ENCODE assay signal across 1 cellular context in genomic region chr22:38943181-38943580, GRCh38.
TF ChIP-seq lines count a peak whose summit lies in the region.

No MANE protein-coding gene starts in this region.

TF ChIP-seq in GM23338, 12 proteins besides CTCF, POLR2A, EP300 and RAD21 (continued from another document):
- TF ChIP-seq, protein P1, sequence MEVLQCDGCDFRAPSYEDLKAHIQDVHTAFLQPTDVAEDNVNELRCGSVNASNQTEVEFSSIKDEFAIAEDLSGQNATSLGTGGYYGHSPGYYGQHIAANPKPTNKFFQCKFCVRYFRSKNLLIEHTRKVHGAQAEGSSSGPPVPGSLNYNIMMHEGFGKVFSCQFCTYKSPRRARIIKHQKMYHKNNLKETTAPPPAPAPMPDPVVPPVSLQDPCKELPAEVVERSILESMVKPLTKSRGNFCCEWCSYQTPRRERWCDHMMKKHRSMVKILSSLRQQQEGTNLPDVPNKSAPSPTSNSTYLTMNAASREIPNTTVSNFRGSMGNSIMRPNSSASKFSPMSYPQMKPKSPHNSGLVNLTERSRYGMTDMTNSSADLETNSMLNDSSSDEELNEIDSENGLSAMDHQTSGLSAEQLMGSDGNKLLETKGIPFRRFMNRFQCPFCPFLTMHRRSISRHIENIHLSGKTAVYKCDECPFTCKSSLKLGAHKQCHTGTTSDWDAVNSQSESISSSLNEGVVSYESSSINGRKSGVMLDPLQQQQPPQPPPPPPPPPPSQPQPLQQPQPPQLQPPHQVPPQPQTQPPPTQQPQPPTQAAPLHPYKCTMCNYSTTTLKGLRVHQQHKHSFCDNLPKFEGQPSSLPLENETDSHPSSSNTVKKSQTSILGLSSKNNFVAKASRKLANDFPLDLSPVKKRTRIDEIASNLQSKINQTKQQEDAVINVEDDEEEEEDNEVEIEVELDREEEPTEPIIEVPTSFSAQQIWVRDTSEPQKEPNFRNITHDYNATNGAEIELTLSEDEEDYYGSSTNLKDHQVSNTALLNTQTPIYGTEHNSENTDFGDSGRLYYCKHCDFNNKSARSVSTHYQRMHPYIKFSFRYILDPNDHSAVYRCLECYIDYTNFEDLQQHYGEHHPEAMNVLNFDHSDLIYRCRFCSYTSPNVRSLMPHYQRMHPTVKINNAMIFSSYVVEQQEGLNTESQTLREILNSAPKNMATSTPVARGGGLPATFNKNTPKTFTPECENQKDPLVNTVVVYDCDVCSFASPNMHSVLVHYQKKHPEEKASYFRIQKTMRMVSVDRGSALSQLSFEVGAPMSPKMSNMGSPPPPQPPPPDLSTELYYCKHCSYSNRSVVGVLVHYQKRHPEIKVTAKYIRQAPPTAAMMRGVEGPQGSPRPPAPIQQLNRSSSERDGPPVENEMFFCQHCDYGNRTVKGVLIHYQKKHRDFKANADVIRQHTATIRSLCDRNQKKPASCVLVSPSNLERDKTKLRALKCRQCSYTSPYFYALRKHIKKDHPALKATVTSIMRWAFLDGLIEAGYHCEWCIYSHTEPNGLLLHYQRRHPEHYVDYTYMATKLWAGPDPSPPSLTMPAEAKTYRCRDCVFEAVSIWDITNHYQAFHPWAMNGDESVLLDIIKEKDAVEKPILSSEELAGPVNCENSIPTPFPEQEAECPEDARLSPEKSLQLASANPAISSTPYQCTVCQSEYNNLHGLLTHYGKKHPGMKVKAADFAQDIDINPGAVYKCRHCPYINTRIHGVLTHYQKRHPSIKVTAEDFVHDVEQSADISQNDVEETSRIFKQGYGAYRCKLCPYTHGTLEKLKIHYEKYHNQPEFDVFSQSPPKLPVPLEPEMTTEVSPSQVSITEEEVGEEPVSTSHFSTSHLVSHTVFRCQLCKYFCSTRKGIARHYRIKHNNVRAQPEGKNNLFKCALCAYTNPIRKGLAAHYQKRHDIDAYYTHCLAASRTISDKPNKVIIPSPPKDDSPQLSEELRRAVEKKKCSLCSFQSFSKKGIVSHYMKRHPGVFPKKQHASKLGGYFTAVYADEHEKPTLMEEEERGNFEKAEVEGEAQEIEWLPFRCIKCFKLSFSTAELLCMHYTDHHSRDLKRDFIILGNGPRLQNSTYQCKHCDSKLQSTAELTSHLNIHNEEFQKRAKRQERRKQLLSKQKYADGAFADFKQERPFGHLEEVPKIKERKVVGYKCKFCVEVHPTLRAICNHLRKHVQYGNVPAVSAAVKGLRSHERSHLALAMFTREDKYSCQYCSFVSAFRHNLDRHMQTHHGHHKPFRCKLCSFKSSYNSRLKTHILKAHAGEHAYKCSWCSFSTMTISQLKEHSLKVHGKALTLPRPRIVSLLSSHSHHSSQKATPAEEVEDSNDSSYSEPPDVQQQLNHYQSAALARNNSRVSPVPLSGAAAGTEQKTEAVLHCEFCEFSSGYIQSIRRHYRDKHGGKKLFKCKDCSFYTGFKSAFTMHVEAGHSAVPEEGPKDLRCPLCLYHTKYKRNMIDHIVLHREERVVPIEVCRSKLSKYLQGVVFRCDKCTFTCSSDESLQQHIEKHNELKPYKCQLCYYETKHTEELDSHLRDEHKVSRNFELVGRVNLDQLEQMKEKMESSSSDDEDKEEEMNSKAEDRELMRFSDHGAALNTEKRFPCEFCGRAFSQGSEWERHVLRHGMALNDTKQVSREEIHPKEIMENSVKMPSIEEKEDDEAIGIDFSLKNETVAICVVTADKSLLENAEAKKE (CRISPR knock-in tag; IDR thresholded peaks at IDR 0.05) = no peak
- no peak for TF ChIP-seq ZNF114 (CRISPR knock-in tag; IDR thresholded peaks at IDR 0.05)
- TF ChIP-seq, protein P2, sequence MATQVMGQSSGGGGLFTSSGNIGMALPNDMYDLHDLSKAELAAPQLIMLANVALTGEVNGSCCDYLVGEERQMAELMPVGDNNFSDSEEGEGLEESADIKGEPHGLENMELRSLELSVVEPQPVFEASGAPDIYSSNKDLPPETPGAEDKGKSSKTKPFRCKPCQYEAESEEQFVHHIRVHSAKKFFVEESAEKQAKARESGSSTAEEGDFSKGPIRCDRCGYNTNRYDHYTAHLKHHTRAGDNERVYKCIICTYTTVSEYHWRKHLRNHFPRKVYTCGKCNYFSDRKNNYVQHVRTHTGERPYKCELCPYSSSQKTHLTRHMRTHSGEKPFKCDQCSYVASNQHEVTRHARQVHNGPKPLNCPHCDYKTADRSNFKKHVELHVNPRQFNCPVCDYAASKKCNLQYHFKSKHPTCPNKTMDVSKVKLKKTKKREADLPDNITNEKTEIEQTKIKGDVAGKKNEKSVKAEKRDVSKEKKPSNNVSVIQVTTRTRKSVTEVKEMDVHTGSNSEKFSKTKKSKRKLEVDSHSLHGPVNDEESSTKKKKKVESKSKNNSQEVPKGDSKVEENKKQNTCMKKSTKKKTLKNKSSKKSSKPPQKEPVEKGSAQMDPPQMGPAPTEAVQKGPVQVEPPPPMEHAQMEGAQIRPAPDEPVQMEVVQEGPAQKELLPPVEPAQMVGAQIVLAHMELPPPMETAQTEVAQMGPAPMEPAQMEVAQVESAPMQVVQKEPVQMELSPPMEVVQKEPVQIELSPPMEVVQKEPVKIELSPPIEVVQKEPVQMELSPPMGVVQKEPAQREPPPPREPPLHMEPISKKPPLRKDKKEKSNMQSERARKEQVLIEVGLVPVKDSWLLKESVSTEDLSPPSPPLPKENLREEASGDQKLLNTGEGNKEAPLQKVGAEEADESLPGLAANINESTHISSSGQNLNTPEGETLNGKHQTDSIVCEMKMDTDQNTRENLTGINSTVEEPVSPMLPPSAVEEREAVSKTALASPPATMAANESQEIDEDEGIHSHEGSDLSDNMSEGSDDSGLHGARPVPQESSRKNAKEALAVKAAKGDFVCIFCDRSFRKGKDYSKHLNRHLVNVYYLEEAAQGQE (IDR thresholded peaks at IDR 0.05; ENCODE audit: unreplicated experiment) = no peak
